ENCODE assay signal across 21 cellular contexts in genomic region chr7:107696330-107696946, GRCh38. TPM values are rescaled to one million over a fixed set of nuclear protein-coding genes. Genes with fewer than 3 reads are reported as not detected.
"Had no signal": no experiment of that assay in that cellular context is flagged by ENCODE, and none has a peak within 500 bp of the region (broad histone marks: within the 10 kb centered on the region; RNA-seq: fewer than 3 reads in every experiment).

No MANE protein-coding gene starts in this region.

- H3K9ac ChIP-seq: parathyroid adenoma had no signal

- H3K36me3 ChIP-seq: adrenal gland, transverse colon had no signal

- H3K36me3 Mint-ChIP-seq: activated naive CD4-positive, alpha-beta T cell treated with anti-CD3 and anti-CD28 coated beads, Interleukin-2, amount 10 ng/mL, durations not matched to agents 7 days and 5 days; mesothelial cell of epicardium; stimulated activated effector memory CD8-positive, alpha-beta T cell treated with anti-CD3 and anti-CD28 coated beads, Interleukin-12 subunit alpha, Interleukin-12 subunit beta, amount 100 ng/mL, for 72 hours had no signal

- H3K4me1 Mint-ChIP-seq: activated CD4-positive, alpha-beta memory T cell treated with anti-CD3 and anti-CD28 coated beads, Interleukin-2, amount 10 ng/mL, durations not matched to agents 7 days and 5 days; activated CD8-positive, alpha-beta memory T cell treated with anti-CD3 and anti-CD28 coated beads, Interleukin-2, amount 10 ng/mL, durations not matched to agents 7 days and 5 days; activated naive CD4-positive, alpha-beta T cell treated with anti-CD3 and anti-CD28 coated beads, Interleukin-2, amount 10 ng/mL, durations not matched to agents 7 days and 5 days; stimulated activated effector memory CD8-positive, alpha-beta T cell treated with anti-CD3 and anti-CD28 coated beads, Interleukin-12 subunit alpha, Interleukin-12 subunit beta, amount 100 ng/mL, for 72 hours had no signal

- H3K9me3 Mint-ChIP-seq: activated CD4-positive, alpha-beta memory T cell treated with anti-CD3 and anti-CD28 coated beads, Interleukin-2, amount 10 ng/mL, durations not matched to agents 7 days and 5 days; activated naive CD4-positive, alpha-beta T cell treated with anti-CD3 and anti-CD28 coated beads, Interleukin-2, amount 10 ng/mL, durations not matched to agents 7 days and 5 days; dendritic cell treated with granulocyte-macrophage colony-stimulating factor and Interleukin-4, amounts not matched to agents 40 ng/mL and 50 ng/mL, for 4 days; effector memory CD8-positive, alpha-beta T cell; mesothelial cell of epicardium; nephron; stimulated activated effector memory CD8-positive, alpha-beta T cell treated with anti-CD3 and anti-CD28 coated beads, Interleukin-12 subunit alpha, Interleukin-12 subunit beta, amount 100 ng/mL, for 72 hours had no signal

- ATAC-seq: activated CD8-positive, alpha-beta memory T cell treated with anti-CD3 and anti-CD28 coated beads, Interleukin-2, amount 10 ng/mL, durations not matched to agents 7 days and 5 days; effector memory CD8-positive, alpha-beta T cell; sciatic nerve; stimulated activated effector memory CD8-positive, alpha-beta T cell treated with anti-CD3 and anti-CD28 coated beads, Interleukin-12 subunit alpha, Interleukin-12 subunit beta, amount 100 ng/mL, for 72 hours had no signal

- H3K4me1 ChIP-seq: parathyroid adenoma, transverse colon had no signal

- H3K27ac ChIP-seq: adrenal gland, parathyroid adenoma, transverse colon had no signal

- H3K79me2 ChIP-seq: parathyroid adenoma had no signal

- DNase-seq: activated CD4-positive, alpha-beta memory T cell treated with anti-CD3 and anti-CD28 coated beads, Interleukin-2, amount 10 ng/mL, durations not matched to agents 7 days and 5 days; activated CD4-positive, alpha-beta T cell treated with anti-CD3 and anti-CD28 coated beads for 48 hours; activated CD4-positive, CD25-positive, alpha-beta regulatory T cell; activated CD8-positive, alpha-beta memory T cell treated with anti-CD3 and anti-CD28 coated beads, Interleukin-2, amount 10 ng/mL, durations not matched to agents 7 days and 5 days; activated naive CD4-positive, alpha-beta T cell treated with anti-CD3 and anti-CD28 coated beads, Interleukin-2, amount 10 ng/mL, durations not matched to agents 7 days and 5 days; activated T-cell treated with anti-CD3 and anti-CD28 coated beads, Interleukin-2, amount 50 U/mL, for 1 hour; adrenal gland; effector memory CD8-positive, alpha-beta T cell; foreskin melanocyte; glutamatergic neuron; stimulated activated CD4-positive, alpha-beta T cell treated with anti-CD3 and anti-CD28 coated beads, Interleukin-4, amount 100 ng/mL, for 24 hours; T-helper 1 cell; T-helper 9 cell; transverse colon had no signal

- H2AFZ ChIP-seq: parathyroid adenoma had no signal

- H3K9me3 ChIP-seq: adrenal gland, transverse colon had no signal

- H3K4me3 Mint-ChIP-seq: activated CD4-positive, alpha-beta memory T cell treated with anti-CD3 and anti-CD28 coated beads, Interleukin-2, amount 10 ng/mL, durations not matched to agents 7 days and 5 days; activated CD8-positive, alpha-beta memory T cell treated with anti-CD3 and anti-CD28 coated beads, Interleukin-2, amount 10 ng/mL, durations not matched to agents 7 days and 5 days; activated naive CD4-positive, alpha-beta T cell treated with anti-CD3 and anti-CD28 coated beads, Interleukin-2, amount 10 ng/mL, durations not matched to agents 7 days and 5 days; dendritic cell treated with granulocyte-macrophage colony-stimulating factor and Interleukin-4, amounts not matched to agents 40 ng/mL and 50 ng/mL, for 4 days; effector memory CD8-positive, alpha-beta T cell; mesothelial cell of epicardium; nephron; stimulated activated effector memory CD8-positive, alpha-beta T cell treated with anti-CD3 and anti-CD28 coated beads, Interleukin-12 subunit alpha, Interleukin-12 subunit beta, amount 100 ng/mL, for 72 hours had no signal

- H3K27ac Mint-ChIP-seq: activated CD4-positive, alpha-beta memory T cell treated with anti-CD3 and anti-CD28 coated beads, Interleukin-2, amount 10 ng/mL, durations not matched to agents 7 days and 5 days; activated CD8-positive, alpha-beta memory T cell treated with anti-CD3 and anti-CD28 coated beads, Interleukin-2, amount 10 ng/mL, durations not matched to agents 7 days and 5 days; activated naive CD4-positive, alpha-beta T cell treated with anti-CD3 and anti-CD28 coated beads, Interleukin-2, amount 10 ng/mL, durations not matched to agents 7 days and 5 days; dendritic cell treated with granulocyte-macrophage colony-stimulating factor and Interleukin-4, amounts not matched to agents 40 ng/mL and 50 ng/mL, for 4 days; effector memory CD8-positive, alpha-beta T cell; mesothelial cell of epicardium; stimulated activated effector memory CD8-positive, alpha-beta T cell treated with anti-CD3 and anti-CD28 coated beads, Interleukin-12 subunit alpha, Interleukin-12 subunit beta, amount 100 ng/mL, for 72 hours had no signal

- H3K27me3 ChIP-seq: adrenal gland, transverse colon had no signal

- H3K27me3 Mint-ChIP-seq: activated CD4-positive, alpha-beta memory T cell treated with anti-CD3 and anti-CD28 coated beads, Interleukin-2, amount 10 ng/mL, durations not matched to agents 7 days and 5 days; activated CD8-positive, alpha-beta memory T cell treated with anti-CD3 and anti-CD28 coated beads, Interleukin-2, amount 10 ng/mL, durations not matched to agents 7 days and 5 days; dendritic cell treated with granulocyte-macrophage colony-stimulating factor and Interleukin-4, amounts not matched to agents 40 ng/mL and 50 ng/mL, for 4 days had no signal

- H3K4me3 ChIP-seq: adrenal gland, lung, transverse colon had no signal

RNA-seq across cellular contexts. Expression of gene SLC26A4, which starts 35.8 kb away (rescaled TPM):
- total RNA-seq: mesothelial cell of epicardium had no signal
